22 cellular contexts compared by ENCODE assay signal in the genomic region with DNA sequence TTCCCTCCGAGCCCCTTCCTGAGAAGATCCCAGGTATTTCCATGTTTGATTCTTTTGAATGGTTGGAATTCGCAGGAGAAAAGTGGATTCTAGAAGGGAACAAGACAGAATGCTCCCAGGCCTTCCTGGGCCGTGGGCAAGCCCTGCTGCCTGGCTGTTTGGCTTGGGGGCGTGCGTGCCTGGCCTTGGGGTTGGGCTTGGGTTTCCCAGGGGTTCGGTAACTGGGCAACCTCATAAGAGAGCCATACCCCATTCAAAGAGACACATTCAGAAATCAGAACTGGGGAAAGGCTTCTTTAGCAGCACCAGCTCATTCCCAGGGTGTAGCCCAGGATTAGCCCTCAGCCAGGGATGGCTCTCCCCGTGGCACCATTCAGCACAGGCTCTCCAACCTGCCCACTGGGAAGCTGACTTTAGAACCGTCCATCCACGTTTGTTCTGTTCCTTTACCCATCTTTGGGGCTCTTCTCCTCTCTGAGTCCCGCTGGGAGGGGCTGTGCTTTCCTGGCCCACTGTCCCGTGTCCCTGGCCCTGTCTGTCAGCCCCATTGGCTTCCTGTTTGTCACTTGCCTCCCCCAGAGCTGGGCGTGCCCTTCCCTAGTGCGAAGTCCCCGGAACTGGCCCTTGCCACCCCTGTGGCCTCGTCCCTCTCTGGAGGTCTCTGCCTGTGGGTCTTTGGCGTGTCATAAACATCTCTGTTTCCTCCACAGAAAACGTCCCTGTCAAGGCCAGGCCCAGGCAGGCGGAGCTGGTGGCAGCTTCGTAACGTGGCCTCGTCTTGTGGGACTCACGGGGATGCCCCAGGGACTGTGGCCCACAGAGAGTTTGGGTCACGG.
"Had no signal": no experiment of that assay in that cellular context is flagged by ENCODE, and none has a peak within 500 bp of the region (broad histone marks: within the 10 kb centered on the region; RNA-seq: fewer than 3 reads in every experiment).

No MANE protein-coding gene starts in this region.

- H3K36me3 ChIP-seq: uterus had no signal

- ATAC-seq: activated CD8-positive, alpha-beta T cell treated with anti-CD3 and anti-CD28 coated beads, Interleukin-2, amount 10 ng/mL, durations not matched to agents 7 days and 5 days; activated naive CD8-positive, alpha-beta T cell treated with anti-CD3 and anti-CD28 coated beads, Interleukin-2, amount 50 U/mL, for 24 hours; activated T-cell treated with anti-CD3 and anti-CD28 coated beads, Interleukin-2, amount 50 U/mL, for 72 hours; effector memory CD8-positive, alpha-beta T cell; gastroesophageal sphincter; heart right ventricle; left lung; stimulated activated memory B cell treated with anti-CD40 and anti-IgM and Interleukin-4, amounts not matched to agents 10 μg/mL and 1 μg/mL and 100 μg/mL, for 72 hours; WTC11 had no signal

- H3K27ac Mint-ChIP-seq: activated CD8-positive, alpha-beta T cell treated with anti-CD3 and anti-CD28 coated beads, Interleukin-2, amount 10 ng/mL, durations not matched to agents 7 days and 5 days; activated naive CD8-positive, alpha-beta T cell treated with anti-CD3 and anti-CD28 coated beads, Interleukin-2, amount 50 U/mL, for 24 hours; activated T-cell treated with anti-CD3 and anti-CD28 coated beads, Interleukin-2, amount 50 U/mL, for 72 hours; dendritic cell treated with granulocyte-macrophage colony-stimulating factor and Interleukin-4, amounts not matched to agents 40 ng/mL and 50 ng/mL, for 4 days; effector memory CD8-positive, alpha-beta T cell; naive B cell; stimulated activated memory B cell treated with anti-CD40 and anti-IgM and Interleukin-4, amounts not matched to agents 10 μg/mL and 1 μg/mL and 100 μg/mL, for 72 hours; WTC11 had no signal

- H3K4me3 Mint-ChIP-seq: activated CD8-positive, alpha-beta T cell treated with anti-CD3 and anti-CD28 coated beads, Interleukin-2, amount 10 ng/mL, durations not matched to agents 7 days and 5 days; activated naive CD8-positive, alpha-beta T cell treated with anti-CD3 and anti-CD28 coated beads, Interleukin-2, amount 50 U/mL, for 24 hours; activated T-cell treated with anti-CD3 and anti-CD28 coated beads, Interleukin-2, amount 50 U/mL, for 72 hours; dendritic cell treated with granulocyte-macrophage colony-stimulating factor and Interleukin-4, amounts not matched to agents 40 ng/mL and 50 ng/mL, for 4 days; effector memory CD8-positive, alpha-beta T cell; stimulated activated memory B cell treated with anti-CD40 and anti-IgM and Interleukin-4, amounts not matched to agents 10 μg/mL and 1 μg/mL and 100 μg/mL, for 72 hours; WTC11 had no signal

- H3K4me3 ChIP-seq: ascending aorta, breast epithelium, gastroesophageal sphincter, heart right ventricle, left lung, tibial nerve, uterus had no signal

- H3K27me3 ChIP-seq: ascending aorta had no signal

- H3K9me3 Mint-ChIP-seq: activated naive CD8-positive, alpha-beta T cell treated with anti-CD3 and anti-CD28 coated beads, Interleukin-2, amount 50 U/mL, for 24 hours; activated T-cell treated with anti-CD3 and anti-CD28 coated beads, Interleukin-2, amount 50 U/mL, for 72 hours; dendritic cell treated with granulocyte-macrophage colony-stimulating factor and Interleukin-4, amounts not matched to agents 40 ng/mL and 50 ng/mL, for 4 days; effector memory CD8-positive, alpha-beta T cell; naive B cell; stimulated activated memory B cell treated with anti-CD40 and anti-IgM and Interleukin-4, amounts not matched to agents 10 μg/mL and 1 μg/mL and 100 μg/mL, for 72 hours; WTC11 had no signal

- H3K9me3 ChIP-seq: ascending aorta, breast epithelium, gastroesophageal sphincter, heart right ventricle, left lung, neutrophil, tibial nerve, uterus had no signal

- H3K36me3 Mint-ChIP-seq: naive B cell, WTC11 had no signal

- H3K27ac ChIP-seq: ascending aorta, breast epithelium, gastroesophageal sphincter, heart right ventricle, left lung, neutrophil, tibial nerve, uterus had no signal

- H3K4me1 Mint-ChIP-seq: WTC11 had no signal

- DNase-seq: activated CD4-positive, alpha-beta T cell treated with anti-CD3 and anti-CD28 coated beads for 4 hours; activated CD8-positive, alpha-beta memory T cell treated with anti-CD3 and anti-CD28 coated beads, Interleukin-2, amount 50 U/mL, for 4 hours; activated CD8-positive, alpha-beta T cell treated with anti-CD3 and anti-CD28 coated beads, Interleukin-2, amount 10 ng/mL, durations not matched to agents 7 days and 5 days; activated gamma-delta T cell treated with Interleukin-2 at 50 U/mL for 16 hours; activated naive CD8-positive, alpha-beta T cell treated with anti-CD3 and anti-CD28 coated beads, Interleukin-2, amount 50 U/mL, for 24 hours; activated T-cell treated with anti-CD3 and anti-CD28 coated beads, Interleukin-2, amount 50 U/mL, for 72 hours; cerebellar nuclear complex; effector memory CD8-positive, alpha-beta T cell; heart right ventricle; mammary epithelial cell; naive B cell; T-helper 2 cell; uterus had no signal
